In the genomic region with DNA sequence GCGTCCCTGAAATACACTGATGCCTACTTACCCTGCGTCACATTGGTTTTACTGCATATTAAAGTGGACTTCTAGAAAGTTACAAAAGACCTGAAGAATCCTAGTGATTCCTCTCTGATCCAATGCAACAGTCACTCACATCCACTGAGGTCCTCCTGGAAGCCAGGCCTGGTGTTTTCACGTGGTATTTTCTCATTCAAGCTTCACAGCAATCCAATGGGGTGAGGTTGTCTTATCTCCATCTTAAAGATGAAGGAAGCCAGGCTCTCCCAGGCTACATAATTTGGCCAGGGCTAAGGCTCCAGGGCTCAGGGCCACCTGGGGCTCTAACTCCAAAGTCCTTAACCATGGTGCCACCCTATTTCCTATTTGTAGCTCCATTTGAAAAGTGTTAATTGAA, we compare ENCODE assay signal across 31 cellular contexts.
DNase-seq lines count a peak whose midpoint lies in the region; TF ChIP-seq lines count a peak whose summit lies in the region.
"Had no signal": no experiment of that assay in that cellular context is flagged by ENCODE, and none has a peak within 500 bp of the region (broad histone marks: within the 10 kb centered on the region; RNA-seq: fewer than 3 reads in every experiment).

No MANE protein-coding gene starts in this region.

- peaks cover 20% of the 10 kb centered on the region for H3K27me3 Mint-ChIP-seq in type B pancreatic cell
- H3K27me3 Mint-ChIP-seq: CD4-positive, alpha-beta T cell; CD4-positive, CD25-positive, alpha-beta regulatory T cell had no signal

- no peak overlapping the region for H3K14ac ChIP-seq in trophoblast cell (ENCODE audit: low read length)

- H3K79me1 ChIP-seq in trophoblast cell (ENCODE audit: low read length), result peaks cover 2% of the 10 kb centered on the region

- H2BK5ac ChIP-seq in trophoblast cell (ENCODE audit: low read depth, low read length, poor library complexity), result no peak overlapping the region

- no peak overlapping the region for H2BK12ac ChIP-seq in trophoblast cell (ENCODE audit: low read length)

- H2AFZ ChIP-seq in trophoblast cell (ENCODE audit: insufficient read depth, low read length, poor library complexity), result no peak overlapping the region

- no peak overlapping the region for H4K91ac ChIP-seq in trophoblast cell (ENCODE audit: low read depth, low read length)

- H3K36me3 ChIP-seq in trophoblast cell (ENCODE audit: control insufficient read depth in 1 of 2, insufficient read depth in 2 of 2, low read length in 2 of 2), result no peaks in the 10 kb centered on the region
- H3K36me3 ChIP-seq: BE2C; BLaER1; BLaER1 treated with 17β-estradiol and CSF1 and Interleukin-3, amounts not matched to agents 10 nM and 100 nM had no signal

- peak overlapping the region; percentile 67 for H3K27ac Mint-ChIP-seq in type B pancreatic cell
- H3K27ac Mint-ChIP-seq: B cell; CD14-positive monocyte; CD4-positive, alpha-beta memory T cell; CD4-positive, alpha-beta T cell; CD4-positive, CD25-positive, alpha-beta regulatory T cell; CD8-positive, alpha-beta memory T cell; CD8-positive, alpha-beta T cell had no signal

- WGBS in trophoblast cell (ENCODE audit: extremely low coverage, insufficient coverage, insufficient read length), result no CpG with 5 or more reads among the region's 3 CpGs

- no peak overlapping the region for H3K23ac ChIP-seq in trophoblast cell (ENCODE audit: low read length)

- peaks cover 16% of the 10 kb centered on the region for H3K36me3 Mint-ChIP-seq in type B pancreatic cell
- H3K36me3 Mint-ChIP-seq: CD14-positive monocyte had no signal

- H3K4me3 ChIP-seq in trophoblast cell (ENCODE audit: low read depth, low read length), result no peak overlapping the region
- H3K4me3 ChIP-seq: A549; BLaER1; BLaER1 treated with 17β-estradiol and CSF1 and Interleukin-3, amounts not matched to agents 10 nM and 100 nM had no signal

- no peak overlapping the region for H2BK120ac ChIP-seq in trophoblast cell (ENCODE audit: insufficient read depth, low read length, poor library complexity)

- H3K18ac ChIP-seq in trophoblast cell (ENCODE audit: low read length), result no peak overlapping the region

- H3K27me3 ChIP-seq in trophoblast cell (ENCODE audit: insufficient read depth, low read length), result no peaks in the 10 kb centered on the region
- H3K27me3 ChIP-seq: BE2C; BLaER1; BLaER1 treated with 17β-estradiol and CSF1 and Interleukin-3, amounts not matched to agents 10 nM and 100 nM had no signal

- H2AK5ac ChIP-seq in trophoblast cell (ENCODE audit: low read length), result no peak overlapping the region

- DNase-seq in trophoblast cell (peak; percentile 60 to 87), type B pancreatic cell (ENCODE audit: extremely low spot score, unreplicated experiment) (no peak), cortex of kidney (lab: John Stamatoyannopoulos, UW) (no peak), SW480 (ENCODE audit: low spot score) (no peak)
- DNase-seq: 8988T; ACHN; AML-193; BE2C; C1 segment of cervical spinal cord; Caco-2; Calu3; CD4-positive, alpha-beta memory T cell; CD4-positive, alpha-beta T cell; CD4-positive, CD25-positive, alpha-beta regulatory T cell; CD8-positive, alpha-beta memory T cell; CD8-positive, alpha-beta T cell; COR-L47; DMS 273 treated with DMSO at 0.1 percent for 48 hours; DMS153; DMS53; DMS79; DMS79 treated with DMSO at 0.1 percent for 48 hours; DND-41; EL had no signal

- no peak overlapping the region for H3K4me3 Mint-ChIP-seq in type B pancreatic cell
- H3K4me3 Mint-ChIP-seq: B cell; CD14-positive monocyte; CD4-positive, alpha-beta memory T cell; CD4-positive, alpha-beta T cell; CD4-positive, CD25-positive, alpha-beta regulatory T cell; CD8-positive, alpha-beta memory T cell; CD8-positive, alpha-beta T cell had no signal

- no peaks in the 10 kb centered on the region for H3K79me2 ChIP-seq in trophoblast cell (ENCODE audit: control insufficient read depth, insufficient read depth, low read length, poor library complexity)

- H4K8ac ChIP-seq in trophoblast cell (ENCODE audit: low read depth, low read length), result no peak overlapping the region

- H3K9me3 Mint-ChIP-seq in type B pancreatic cell, result peaks cover 19% of the 10 kb centered on the region

- no peak overlapping the region for H3K9ac ChIP-seq in trophoblast cell (ENCODE audit: low read length)
- H3K9ac ChIP-seq: BLaER1; BLaER1 treated with 17β-estradiol and CSF1 and Interleukin-3, amounts not matched to agents 10 nM and 100 nM had no signal

- no peak for TF ChIP-seq CTCF in type B pancreatic cell (conservative IDR thresholded peaks at IDR 0.05)

- no peak overlapping the region for H4K12ac ChIP-seq in trophoblast cell (ENCODE audit: low read depth, low read length)

- no peaks in the 10 kb centered on the region for H3K9me3 ChIP-seq in trophoblast cell (ENCODE audit: insufficient read depth, low read depth, low read length)
- H3K9me3 ChIP-seq: BE2C, Caco-2 had no signal

- no peak overlapping the region for H3K4ac ChIP-seq in trophoblast cell (ENCODE audit: low read depth, low read length)

- H3K4me1 ChIP-seq in trophoblast cell (ENCODE audit: control insufficient read depth in 1 of 2, insufficient read depth in 2 of 2, low read length in 2 of 2), result peaks cover 7 to 8% of the 10 kb centered on the region in 2 experiments
- H3K4me1 ChIP-seq: BE2C had no signal

- no peak overlapping the region for H3K27ac ChIP-seq in trophoblast cell (ENCODE audit: low read depth, low read length)
- H3K27ac ChIP-seq: 22Rv1; A549; BLaER1; BLaER1 treated with 17β-estradiol and CSF1 and Interleukin-3, amounts not matched to agents 10 nM and 100 nM; C4-2B had no signal

- no peak overlapping the region for H3K4me2 ChIP-seq in trophoblast cell (ENCODE audit: low read length)
- H3K4me2 ChIP-seq: A549; BLaER1; BLaER1 treated with 17β-estradiol and CSF1 and Interleukin-3, amounts not matched to agents 10 nM and 100 nM had no signal

- H3K4me1 Mint-ChIP-seq in type B pancreatic cell (ENCODE audit: unreplicated experiment), result peaks cover 56% of the 10 kb centered on the region
- H3K4me1 Mint-ChIP-seq: B cell had no signal

Comparison
In these comparisons a context has a peak if more than half of its experiments do, and no peak if none do; other contexts are left out.
1. DNase-seq: peak in trophoblast cell (2 of 2); none in type B pancreatic cell (single experiment), cortex of kidney (single experiment) and SW480 (single experiment).